1 cellular context compared by ENCODE assay signal in genomic region chr11:199004-199581, GRCh38.
TF ChIP-seq lines count a peak whose summit lies in the region.

No MANE protein-coding gene starts in this region.

TF ChIP-seq in HCT116, 20 proteins besides CTCF, POLR2A, EP300 and RAD21:
- TF ChIP-seq SP1 (IDR thresholded peaks at IDR 0.05; ENCODE audit: low read depth) = no peak
- TF ChIP-seq POLR2AphosphoS5 (IDR thresholded peaks at IDR 0.05; ENCODE audit: low read depth, low read length) = 0 out of 2 replicates have a peak, but pooled peaks have one; percentile 11
